ENCODE assay signal across 12 cellular contexts in the genomic region with DNA sequence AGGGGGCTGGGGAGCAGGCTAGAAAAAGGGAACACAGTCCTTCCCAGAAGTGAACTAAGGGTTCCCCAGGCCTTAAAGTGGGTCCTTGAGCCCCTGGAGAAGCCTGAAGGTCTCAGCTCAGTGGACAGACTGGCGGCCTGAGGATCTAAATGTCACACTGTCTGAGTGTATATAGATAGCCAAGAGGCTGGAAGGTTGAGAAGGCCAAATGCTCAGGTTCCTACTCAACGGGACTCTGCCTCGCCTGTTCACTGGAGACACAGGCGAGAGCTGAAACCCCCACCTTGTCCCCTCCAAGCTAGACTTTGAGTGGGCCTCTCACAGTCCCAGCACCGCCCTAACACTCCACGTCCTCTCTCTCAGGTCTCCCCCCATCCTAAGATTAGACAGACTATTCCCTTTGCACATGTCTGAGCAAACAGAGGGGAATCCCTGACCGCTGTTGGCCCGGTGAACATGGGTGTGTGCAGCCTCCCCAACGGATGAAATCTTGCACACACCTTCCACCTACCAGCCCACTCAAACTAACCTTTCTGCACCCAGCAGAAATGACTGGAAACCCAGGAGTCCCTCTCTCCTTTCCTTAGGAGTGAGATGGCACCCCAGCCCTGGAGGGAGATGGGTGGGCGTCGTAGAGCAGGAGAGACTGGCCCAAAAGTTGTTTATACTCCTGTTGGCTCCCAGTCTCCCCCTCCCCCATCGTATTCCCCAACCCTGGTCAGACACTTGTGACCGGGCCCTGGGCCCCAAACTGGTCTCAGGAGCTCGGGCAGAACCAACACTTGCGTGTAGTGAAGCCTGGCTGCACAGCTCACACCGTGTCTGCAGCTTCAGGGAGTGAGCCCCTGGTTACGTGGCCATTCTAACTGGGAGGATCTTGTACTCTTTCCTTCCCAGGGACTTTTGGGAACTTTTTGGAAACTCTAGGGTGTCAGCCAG. TPM values are rescaled to one million over a fixed set of nuclear protein-coding genes. Genes with fewer than 3 reads are reported as not detected.
A peak's percentile ranks its signal among the peaks of the same experiment; 100 is the strongest.
DNase-seq lines count a peak whose midpoint lies in the region; ATAC-seq and TF ChIP-seq lines count a peak whose summit lies in the region.
"Had no signal": no experiment of that assay in that cellular context is flagged by ENCODE, and none has a peak within 500 bp of the region (broad histone marks: within the 10 kb centered on the region; RNA-seq: fewer than 3 reads in every experiment).

No MANE protein-coding gene starts in this region.

- POLR2A ChIA-PET in T-cell (lab: Charles Lee) = no interaction called here

- peaks cover 77% of the 10 kb centered on the region for H3K4me1 ChIP-seq in left ventricle myocardium inferior

- no peaks in the 10 kb centered on the region for H3K27me3 ChIP-seq in left ventricle myocardium inferior (ENCODE audit: low read depth)

- H3K4me3 Mint-ChIP-seq in T-cell (peak overlapping the region in 2 of 3 donors; percentile 13 to 25), osteocyte (ENCODE audit: unreplicated experiment) (peak overlapping the region; percentile 84)
- no peak overlapping the region for H3K4me3 Mint-ChIP-seq in activated T-cell treated with anti-CD3 and anti-CD28 coated beads, Interleukin-2, amount 50 U/mL, for 4 hours

- no peak for TF ChIP-seq CTCF in AG10803 (conservative IDR thresholded peaks at IDR 0.05; ENCODE audit: low read length)
- no peak for TF ChIP-seq CTCF in left ventricle myocardium inferior (IDR thresholded peaks at IDR 0.05; ENCODE audit: borderline replicate concordance)
- no peak for TF ChIP-seq CTCF in osteocyte (IDR thresholded peaks at IDR 0.05)

- H3K36me3 Mint-ChIP-seq in T-cell (no peaks in the 10 kb centered on the region), osteocyte (ENCODE audit: unreplicated experiment) (peaks cover 2% of the 10 kb centered on the region)
- H3K36me3 Mint-ChIP-seq in activated T-cell treated with anti-CD3 and anti-CD28 coated beads, Interleukin-2, amount 50 U/mL, for 4 hours (ENCODE audit: insufficient read depth) = no peaks in the 10 kb centered on the region

- peaks cover 20 to 55% of the 10 kb centered on the region in 2 donors for H3K27me3 Mint-ChIP-seq in T-cell
- H3K27me3 Mint-ChIP-seq in osteocyte (ENCODE audit: unreplicated experiment) = no peaks in the 10 kb centered on the region
- peaks cover 47% of the 10 kb centered on the region for H3K27me3 Mint-ChIP-seq in activated T-cell treated with anti-CD3 and anti-CD28 coated beads, Interleukin-2, amount 50 U/mL, for 4 hours (ENCODE audit: low read depth)

- H3K27ac ChIP-seq in left ventricle myocardium inferior (replicated peaks) = peak overlapping the region; percentile 91

- H3K9me3 Mint-ChIP-seq in T-cell (no peaks in the 10 kb centered on the region), osteocyte (ENCODE audit: unreplicated experiment) (no peaks in the 10 kb centered on the region)
- no peaks in the 10 kb centered on the region for H3K9me3 Mint-ChIP-seq in activated T-cell treated with anti-CD3 and anti-CD28 coated beads, Interleukin-2, amount 50 U/mL, for 4 hours
- H3K9me3 Mint-ChIP-seq: activated CD4-positive, alpha-beta T cell treated with anti-CD3 and anti-CD28 coated beads, Interleukin-2, amount 10 ng/mL, durations not matched to agents 24 days and 14 days had no signal

- H3K9me3 ChIP-seq in left ventricle myocardium inferior (replicated peaks) = no peaks in the 10 kb centered on the region

- peaks cover 9% of the 10 kb centered on the region for H3K36me3 ChIP-seq in left ventricle myocardium inferior

- no peak for DNase-seq in AG10803 (ENCODE audit: low read depth)
- no peak for DNase-seq in T-cell
- no peak for DNase-seq in left ventricle myocardium inferior
- DNase-seq in osteocyte (ENCODE audit: extremely low spot score, unreplicated experiment) = no peak
- DNase-seq in posterior vena cava (ENCODE audit: low spot score) = no peak
- DNase-seq in activated T-cell treated with anti-CD3 and anti-CD28 coated beads, Interleukin-2, amount 50 U/mL, for 4 hours = no peak
- no peak for DNase-seq in sciatic nerve (ENCODE audit: low spot score)
- DNase-seq: activated CD4-positive, alpha-beta T cell treated with anti-CD3 and anti-CD28 coated beads, Interleukin-2, amount 10 ng/mL, durations not matched to agents 24 days and 14 days; DND-41; NCI-H524; stimulated activated CD4-positive, alpha-beta T cell treated with anti-CD3 and anti-CD28 coated beads, Interleukin-15, amount 100 ng/mL, for 24 hours had no signal

- H3K4me3 ChIP-seq in AG10803 (ENCODE audit: low read length) = peak overlapping the region; percentile 89
- peak overlapping the region; percentile 87 for H3K4me3 ChIP-seq in left ventricle myocardium inferior

- ATAC-seq in T-cell (replicated peaks in 1 of 4) = no peak
- ATAC-seq in activated T-cell treated with anti-CD3 and anti-CD28 coated beads, Interleukin-2, amount 50 U/mL, for 4 hours = no peak
- ATAC-seq in HG03521 (IDR thresholded peaks at IDR 0.05; ENCODE audit: unreplicated experiment) = no peak
- no peak for ATAC-seq in sciatic nerve

- H3K4me1 Mint-ChIP-seq in T-cell (peaks cover 5 to 10% (median 9%) of the 10 kb centered on the region in 3 donors), osteocyte (ENCODE audit: unreplicated experiment) (peaks cover 62% of the 10 kb centered on the region)
- peaks cover 2% of the 10 kb centered on the region for H3K4me1 Mint-ChIP-seq in activated T-cell treated with anti-CD3 and anti-CD28 coated beads, Interleukin-2, amount 50 U/mL, for 4 hours (ENCODE audit: low read depth)

- intact Hi-C loops in left ventricle myocardium inferior (cut with micrococcal nuclease) = no loop called here
- intact Hi-C loops in posterior vena cava (cut with DNase I) = loop anchor here in 1 of 2 donors (5.0 kb wide), 1 partner anchor 82 kb away; no protein-coding TSS in a partner anchor
- intact Hi-C loops in sciatic nerve (cut with DNase I) = loop anchor here (10.0 kb wide), 1 partner anchor 75 kb away; no protein-coding TSS in a partner anchor

- H3K27ac Mint-ChIP-seq in T-cell (no peak overlapping the region), osteocyte (ENCODE audit: unreplicated experiment) (peak overlapping the region; percentile 27)
- H3K27ac Mint-ChIP-seq: activated CD4-positive, alpha-beta T cell treated with anti-CD3 and anti-CD28 coated beads, Interleukin-2, amount 10 ng/mL, durations not matched to agents 24 days and 14 days had no signal

- CTCF ChIA-PET in T-cell (lab: Charles Lee) = no interaction called here

RNA-seq across cellular contexts. Expression of gene PKDCC, which starts 1.9 kb away (rescaled TPM):
- total RNA-seq in T-cell (1 to 10 TPM in 2 of 5 donors, under 1 TPM in 2, not detected in 1; 0.29 to 1.3 (median 0.83) TPM), left ventricle myocardium inferior (88.7 TPM), osteocyte (37.1 and 42.2 TPM in 2 replicates), posterior vena cava (100 to 1,000 TPM; 137 to 169 TPM), sciatic nerve (367 TPM)
- total RNA-seq in activated T-cell treated with anti-CD3 and anti-CD28 coated beads, Interleukin-2, amount 50 U/mL, for 4 hours = under 1 TPM in 1 of 3 donors, not detected in 2; 0.19 TPM
- total RNA-seq: activated CD4-positive, alpha-beta T cell treated with anti-CD3 and anti-CD28 coated beads, Interleukin-2, amount 10 ng/mL, durations not matched to agents 24 days and 14 days had no signal

Comparison
In these comparisons a context has a peak if more than half of its experiments do, and no peak if none do; other contexts are left out.
1. RNA of gene PKDCC, which starts 1.9 kb away (total RNA-seq): 367 TPM in sciatic nerve (single experiment), 137 to 169 TPM in posterior vena cava, 88.7 TPM in left ventricle myocardium inferior (single experiment) and 37.1 to 42.2 TPM in osteocyte; 0.29 to 1.3 TPM in T-cell and 0.19 TPM in activated T-cell treated with anti-CD3 and anti-CD28 coated beads, Interleukin-2, amount 50 U/mL, for 4 hours; every median in the first group is over 10 times any median in the second.